In genomic region chr22:50282361-50283144, GRCh38 we compare ENCODE assay signal across 11 cellular contexts. TPM values are rescaled to one million over a fixed set of nuclear protein-coding genes. Genes with fewer than 3 reads are reported as not detected.
DNase-seq lines count a peak whose midpoint lies in the region; ATAC-seq and TF ChIP-seq lines count a peak whose summit lies in the region.
"Had no signal": no experiment of that assay in that cellular context is flagged by ENCODE, and none has a peak within 500 bp of the region (broad histone marks: within the 10 kb centered on the region; RNA-seq: fewer than 3 reads in every experiment).

No MANE protein-coding gene starts in this region.

- no peak overlapping the region for H3K4me3 ChIP-seq in thyroid gland (replicated peaks in 1 of 3)

- WGBS in thyroid gland, 2 donors = 80 to 81% methylated on average over 17 to 35 of the region's 44 CpGs

- intact Hi-C loops in thyroid gland (cut with DNase I) = no loop called here

- no peak for TF ChIP-seq CTCF in thyroid gland (IDR thresholded peaks at IDR 0.05)

- peaks cover 0 to 12% of the 10 kb centered on the region in 2 donors for H3K4me1 ChIP-seq in thyroid gland

- no peak for ATAC-seq in GM18511 (IDR thresholded peaks at IDR 0.05; ENCODE audit: unreplicated experiment)

- no peaks in the 10 kb centered on the region for H3K9me3 ChIP-seq in thyroid gland

- H3K36me3 ChIP-seq in thyroid gland = peaks cover 90 to 91% of the 10 kb centered on the region in 2 donors

- no peaks in the 10 kb centered on the region for H3K27me3 ChIP-seq in thyroid gland

- peak overlapping the region in 2 of 3 donors; percentile 46 to 65 for H3K27ac ChIP-seq in thyroid gland

- DNase-seq in HK-2 (ENCODE audit: unreplicated experiment) = peak; percentile 85
- peak; percentile 83 for DNase-seq in astrocyte of the hippocampus (ENCODE audit: low read depth, low spot score)
- DNase-seq in islet precursor cell = peak; percentile 91
- peak; percentile 73 to 75 for DNase-seq in thyroid gland
- DNase-seq in KBM-7 = no peak
- no peak for DNase-seq in stimulated activated CD4-positive, alpha-beta T cell treated with anti-CD3 and anti-CD28 coated beads, Interleukin-2, amount 100 ng/mL, for 24 hours
- no peak for DNase-seq in DMS153 (lab: John Stamatoyannopoulos, UW)
- DNase-seq: erythroblast, NCI-H2081 treated with DMSO at 0.1 percent for 48 hours, T-helper 9 cell had no signal

- in situ Hi-C loops in KBM-7 (cut with MboI; ENCODE audit: low pct_unique_long_range_greater_than_20kb, low sequenced_read_pairs) = no loop called here

- no peak for TF ChIP-seq POLR2A in thyroid gland (IDR thresholded peaks at IDR 0.05)

RNA-seq across cellular contexts. Expression of gene MAPK11, which starts 12.4 kb away (rescaled TPM):
- 1 to 10 TPM; 2.8 to 4.7 (median 4.0) TPM for total RNA-seq in thyroid gland

RNA-seq across cellular contexts. Expression of gene MAPK12, which starts 21.1 kb away (rescaled TPM):
- 1 to 10 TPM; 3.1 to 5.1 (median 3.7) TPM for total RNA-seq in thyroid gland

RNA-seq across cellular contexts. Expression of gene PLXNB2, which starts 24.9 kb away (rescaled TPM):
- 100 to 1,000 TPM; 143 to 266 (median 215) TPM for total RNA-seq in thyroid gland

RNA-seq across cellular contexts. Expression of gene HDAC10, which starts 31.5 kb away (rescaled TPM):
- total RNA-seq in thyroid gland = 10 to 100 TPM; 31.4 to 42.7 (median 32.5) TPM

RNA-seq across cellular contexts. Expression of gene TUBGCP6, which starts 37.7 kb away (rescaled TPM):
- total RNA-seq in thyroid gland = 100 to 1,000 TPM in 1 of 4 donors, 10 to 100 TPM in 3; 64.6 to 102 (median 80.3) TPM

Comparison
In these comparisons a context has a peak if more than half of its experiments do, and no peak if none do; other contexts are left out.
1. DNase-seq: peak in HK-2 (single experiment), astrocyte of the hippocampus (single experiment), islet precursor cell (single experiment) and thyroid gland (2 of 2); none in KBM-7 (single experiment), stimulated activated CD4-positive, alpha-beta T cell treated with anti-CD3 and anti-CD28 coated beads, Interleukin-2, amount 100 ng/mL, for 24 hours (0 of 2) and DMS153 (single experiment).